In the genomic region with DNA sequence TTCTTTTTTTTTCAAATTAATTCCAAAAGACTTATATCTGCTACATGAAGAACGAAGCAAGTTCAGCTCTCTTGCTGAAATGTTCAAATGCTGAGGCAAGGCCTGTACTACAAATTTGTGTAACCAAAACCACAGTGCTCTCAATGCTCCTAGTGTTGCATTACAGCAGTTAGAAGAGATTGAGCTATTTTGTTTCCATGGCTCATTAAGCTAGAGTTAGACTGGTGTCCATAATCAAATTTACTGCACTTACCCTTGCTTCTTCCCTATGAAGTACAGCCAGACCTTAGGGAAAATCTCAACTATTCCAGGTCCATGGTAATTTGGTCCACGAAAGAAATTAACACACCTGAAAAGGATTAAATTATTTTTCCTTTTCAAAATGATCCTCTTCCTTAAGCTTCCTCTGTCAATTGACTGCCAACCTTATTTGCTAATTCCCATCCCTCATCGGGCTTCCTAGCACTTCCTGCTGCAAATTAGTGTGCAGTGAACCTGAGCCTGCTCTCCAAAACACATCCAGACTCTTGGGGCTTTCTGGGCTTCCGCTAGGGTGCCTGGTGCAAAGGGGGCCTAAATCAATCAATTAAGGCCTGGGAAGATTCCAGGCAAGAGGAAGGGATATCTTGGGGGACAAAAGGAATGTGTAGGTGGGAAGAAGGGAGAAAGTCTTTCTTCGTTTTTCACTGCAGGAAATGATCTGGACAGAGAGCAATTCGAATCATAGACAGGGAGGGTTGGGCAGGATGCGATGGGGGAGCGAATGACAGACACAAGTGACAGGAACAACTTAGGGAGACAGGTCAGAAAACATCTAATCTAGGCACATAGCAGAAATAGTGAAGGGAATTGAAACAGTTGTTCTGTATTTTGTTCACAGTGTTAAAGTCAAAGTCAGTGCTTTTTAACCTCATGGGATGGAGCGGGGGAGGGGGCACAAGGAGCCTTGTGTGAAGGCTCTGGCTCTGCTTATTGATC, we compare ENCODE assay signal across 11 cellular contexts.
DNase-seq lines count a peak whose midpoint lies in the region; ATAC-seq lines count a peak whose summit lies in the region.
"Had no signal": no experiment of that assay in that cellular context is flagged by ENCODE, and none has a peak within 500 bp of the region (broad histone marks: within the 10 kb centered on the region; RNA-seq: fewer than 3 reads in every experiment).

No MANE protein-coding gene starts in this region.

- peak overlapping the region; percentile 53; the same call in 1 of the 2 replicates for H3K27ac ChIP-seq in HUES6 (ENCODE audit: low read depth, low read length)

- no peaks in the 10 kb centered on the region for H3K9me3 Mint-ChIP-seq in activated T-helper 17 cell treated with anti-CD3 and anti-CD28 coated beads, Interleukin-2, amount 50 U/mL, for 72 hours
- H3K9me3 Mint-ChIP-seq: dendritic cell treated with granulocyte-macrophage colony-stimulating factor and Interleukin-4, amounts not matched to agents 40 ng/mL and 50 ng/mL, for 4 days had no signal

- H3K36me3 ChIP-seq in HUES6 (ENCODE audit: control insufficient read depth, insufficient read depth, low read length): no peaks in the 10 kb centered on the region

- DNase-seq in DMS53 treated with DMSO at 0.1 percent for 48 hours (lab: John Stamatoyannopoulos, UW; ENCODE audit: unreplicated experiment) (peak; percentile 23), myocyte (ENCODE audit: low read depth) (peak; percentile 57), HCEC 1CT (no peak), GM03348 (ENCODE audit: low spot score) (no peak)
- DNase-seq: PC-3; stimulated activated CD4-positive, alpha-beta T cell treated with anti-CD3 and anti-CD28 coated beads, Interleukin-12 subunit alpha, Interleukin-12 subunit beta, amount 100 ng/mL, for 4 hours had no signal

- no peaks in the 10 kb centered on the region for H3K9me3 ChIP-seq in HUES6 (ENCODE audit: control insufficient read depth, insufficient read depth, low read depth, low read length)

- no peaks in the 10 kb centered on the region for H3K27me3 Mint-ChIP-seq in activated T-helper 17 cell treated with anti-CD3 and anti-CD28 coated beads, Interleukin-2, amount 50 U/mL, for 72 hours
- H3K27me3 Mint-ChIP-seq: dendritic cell treated with granulocyte-macrophage colony-stimulating factor and Interleukin-4, amounts not matched to agents 40 ng/mL and 50 ng/mL, for 4 days had no signal

- H3K27ac Mint-ChIP-seq in activated T-helper 17 cell treated with anti-CD3 and anti-CD28 coated beads, Interleukin-2, amount 50 U/mL, for 72 hours: no peak overlapping the region
- H3K27ac Mint-ChIP-seq: dendritic cell treated with granulocyte-macrophage colony-stimulating factor and Interleukin-4, amounts not matched to agents 40 ng/mL and 50 ng/mL, for 4 days had no signal

- H3K4me1 Mint-ChIP-seq in activated T-helper 17 cell treated with anti-CD3 and anti-CD28 coated beads, Interleukin-2, amount 50 U/mL, for 72 hours: peaks cover 18% of the 10 kb centered on the region

- peaks cover 37% of the 10 kb centered on the region for H3K4me1 ChIP-seq in HUES6 (ENCODE audit: control insufficient read depth, insufficient read depth, low read length)

- H3K36me3 Mint-ChIP-seq in activated T-helper 17 cell treated with anti-CD3 and anti-CD28 coated beads, Interleukin-2, amount 50 U/mL, for 72 hours (ENCODE audit: low read depth): no peaks in the 10 kb centered on the region

- no peak overlapping the region for H3K4me3 ChIP-seq in HUES6 (ENCODE audit: low read depth, low read length)

- no peaks in the 10 kb centered on the region for H3K27me3 ChIP-seq in HUES6 (ENCODE audit: control insufficient read depth, insufficient read depth, low read length)

- ATAC-seq in activated T-helper 17 cell treated with anti-CD3 and anti-CD28 coated beads, Interleukin-2, amount 50 U/mL, for 72 hours (replicated peaks): peak; percentile 40
- no peak for ATAC-seq in GM19397 (IDR thresholded peaks at IDR 0.05; ENCODE audit: unreplicated experiment)
- no peak for ATAC-seq in HG03565 (IDR thresholded peaks at IDR 0.05; ENCODE audit: unreplicated experiment)
- ATAC-seq: PC-3 had no signal

- H3K9ac ChIP-seq in HUES6 (ENCODE audit: low read length): no peak overlapping the region

- no peak overlapping the region for H3K4me3 Mint-ChIP-seq in activated T-helper 17 cell treated with anti-CD3 and anti-CD28 coated beads, Interleukin-2, amount 50 U/mL, for 72 hours
- H3K4me3 Mint-ChIP-seq: dendritic cell treated with granulocyte-macrophage colony-stimulating factor and Interleukin-4, amounts not matched to agents 40 ng/mL and 50 ng/mL, for 4 days had no signal

Comparison
In these comparisons a context has a peak if more than half of its experiments do, and no peak if none do; other contexts are left out.
1. DNase-seq: peak in DMS53 treated with DMSO at 0.1 percent for 48 hours (single experiment) and myocyte (single experiment); none in HCEC 1CT (single experiment) and GM03348 (single experiment).